Comparison of ENCODE assay signal across 8 cellular contexts in the genomic region with DNA sequence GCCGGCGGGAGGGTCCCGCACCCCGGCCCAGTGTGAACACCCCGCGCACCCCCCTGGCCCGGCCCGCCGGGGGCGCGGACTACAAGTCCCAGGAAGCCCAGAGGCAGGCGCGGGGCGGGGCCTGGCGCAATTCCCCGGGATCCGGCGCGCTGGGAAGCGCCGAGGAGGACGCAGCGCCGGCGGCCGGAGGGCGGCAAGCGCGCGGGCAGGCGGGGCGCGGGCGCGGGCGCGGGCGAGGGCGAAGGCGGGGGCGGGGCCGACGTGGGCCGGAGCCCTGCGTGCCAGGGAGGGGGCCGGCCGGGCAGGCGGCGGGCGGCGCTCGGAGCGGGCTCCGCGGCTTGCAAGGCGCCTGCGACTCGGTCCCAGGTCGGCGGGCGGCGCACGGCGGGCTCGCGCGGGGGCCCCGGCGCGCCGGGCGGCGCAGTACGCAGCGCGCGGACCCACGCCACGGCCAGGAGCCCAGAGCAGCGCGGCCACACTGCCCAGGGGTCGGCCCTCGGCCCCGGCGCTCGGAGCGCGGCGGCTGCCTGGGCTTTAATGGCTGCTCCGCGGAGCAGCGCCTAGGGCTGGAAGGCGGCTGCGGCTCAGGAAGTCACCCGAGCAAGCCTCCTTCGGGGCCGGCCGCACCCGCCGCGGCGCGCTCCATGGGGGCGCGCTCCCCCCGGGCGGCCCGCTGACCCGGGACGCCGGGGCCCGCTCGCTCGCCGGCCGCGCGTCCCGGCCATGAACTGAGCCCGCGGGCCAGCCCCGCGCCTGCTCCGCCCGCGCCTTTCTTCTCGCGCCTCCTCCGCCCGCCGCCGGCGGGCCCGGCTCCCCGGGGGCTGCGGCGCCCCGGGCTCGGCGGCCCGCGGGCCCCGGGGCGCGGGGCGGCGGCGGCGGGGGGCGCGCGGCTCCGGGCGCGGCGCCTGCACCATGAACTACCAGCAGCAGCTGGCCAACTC. TPM values are rescaled to one million over a fixed set of nuclear protein-coding genes. Genes with fewer than 3 reads are reported as not detected.
A peak's percentile ranks its signal among the peaks of the same experiment; 100 is the strongest.
DNase-seq lines count a peak whose midpoint lies in the region; ATAC-seq and TF ChIP-seq lines count a peak whose summit lies in the region.

A gene (plus strand): TSS at position 269 of the 941 bp plus-strand sequence.

- H3K9me3 Mint-ChIP-seq in WTC11, result peaks cover 15% of the 10 kb centered on the region

- DNase-seq in C1 segment of cervical spinal cord (lab: John Stamatoyannopoulos, UW) (peak; percentile 31 to 93 (median 82)), NCI-H2029 (lab: John Stamatoyannopoulos, UW) (peak; percentile 71), WTC11 (ENCODE audit: low spot score) (peak; percentile 87), esophagus muscularis mucosa (ENCODE audit: extremely low spot score) (peak; percentile 94), midbrain (lab: John Stamatoyannopoulos, UW) (peak; percentile 91), MV-4-11 (lab: John Stamatoyannopoulos, UW) (no peak)

- H3K36me3 Mint-ChIP-seq in WTC11, result no peaks in the 10 kb centered on the region

- H3K4me3 ChIP-seq in esophagus muscularis mucosa (peak within 1 kb of the TSS; percentile 75 to 87 (median 80)), thymus (ENCODE audit: low read length) (peak within 1 kb of the TSS; percentile 43)

- no peak for TF ChIP-seq CTCF in WTC11 (IDR thresholded peaks at IDR 0.05)
- no peak for TF ChIP-seq CTCF in esophagus muscularis mucosa (IDR thresholded peaks at IDR 0.05)

- H3K27me3 ChIP-seq in esophagus muscularis mucosa (no peaks in the 10 kb centered on the region), thymus (ENCODE audit: control insufficient read depth, insufficient read depth) (peaks cover 50% of the 10 kb centered on the region)

- peaks cover 44% of the 10 kb centered on the region for H3K4me1 Mint-ChIP-seq in WTC11

- WGBS in esophagus muscularis mucosa, result 0% methylated on average over 3 of the region's 156 CpGs
- 1% methylated on average over 156 of the region's 156 CpGs for WGBS in thymus

- no peak for TF ChIP-seq POLR2A in esophagus muscularis mucosa (IDR thresholded peaks at IDR 0.05; ENCODE audit: low read depth)

- H3K4me3 Mint-ChIP-seq in WTC11, result peak within 1 kb of the TSS; percentile 97

- peak; percentile 68 for ATAC-seq in GM21381 (IDR thresholded peaks at IDR 0.05; ENCODE audit: unreplicated experiment)
- ATAC-seq in WTC11, result peak; percentile 84

- no peak within 1 kb of the TSS for H3K27ac Mint-ChIP-seq in WTC11

- H3K4me1 ChIP-seq in esophagus muscularis mucosa (peaks cover 22 to 41% (median 35%) of the 10 kb centered on the region in 4 donors), thymus (ENCODE audit: control insufficient read depth, insufficient read depth, low read length) (no peaks in the 10 kb centered on the region)

- H3K9me3 ChIP-seq in esophagus muscularis mucosa (peaks cover 0 to 7% (median 0%) of the 10 kb centered on the region in 4 donors), thymus (ENCODE audit: control insufficient read depth) (no peaks in the 10 kb centered on the region)

- intact Hi-C loops in esophagus muscularis mucosa (cut with DNase I), result loop anchor here (10.0 kb wide), 1 partner anchor 181 kb away; no protein-coding TSS in a partner anchor

- CTCF ChIA-PET in WTC11 (lab: Charles Lee), result no interaction called here

- peaks cover 31% of the 10 kb centered on the region for H3K27me3 Mint-ChIP-seq in WTC11 (ENCODE audit: low read depth)

- TF ChIP-seq EP300 in esophagus muscularis mucosa (IDR thresholded peaks at IDR 0.05), result no peak

- H3K27ac ChIP-seq in esophagus muscularis mucosa (replicated peaks in 1 of 4) (peak within 1 kb of the TSS; percentile 83 to 90 (median 87)), thymus (ENCODE audit: low read depth) (no peak within 1 kb of the TSS)

- H3K36me3 ChIP-seq in esophagus muscularis mucosa (no peaks in the 10 kb centered on the region), thymus (ENCODE audit: control insufficient read depth, insufficient read depth) (no peaks in the 10 kb centered on the region)

- POLR2A ChIA-PET in WTC11 (lab: Charles Lee), result no interaction called here

TF ChIP-seq in WTC11, 78 proteins besides CTCF, POLR2A, EP300 and RAD21:
- TF ChIP-seq, protein P1, sequence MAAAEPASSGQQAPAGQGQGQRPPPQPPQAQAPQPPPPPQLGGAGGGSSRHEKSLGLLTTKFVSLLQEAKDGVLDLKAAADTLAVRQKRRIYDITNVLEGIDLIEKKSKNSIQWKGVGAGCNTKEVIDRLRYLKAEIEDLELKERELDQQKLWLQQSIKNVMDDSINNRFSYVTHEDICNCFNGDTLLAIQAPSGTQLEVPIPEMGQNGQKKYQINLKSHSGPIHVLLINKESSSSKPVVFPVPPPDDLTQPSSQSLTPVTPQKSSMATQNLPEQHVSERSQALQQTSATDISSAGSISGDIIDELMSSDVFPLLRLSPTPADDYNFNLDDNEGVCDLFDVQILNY (CRISPR knock-in tag; IDR thresholded peaks at IDR 0.05), result 0 out of 2 replicates have a peak, but pooled peaks have one; percentile 48
- TF ChIP-seq SP1 (CRISPR knock-in tag; conservative IDR thresholded peaks at IDR 0.05), result peak; percentile 80
- TF ChIP-seq, protein P2, sequence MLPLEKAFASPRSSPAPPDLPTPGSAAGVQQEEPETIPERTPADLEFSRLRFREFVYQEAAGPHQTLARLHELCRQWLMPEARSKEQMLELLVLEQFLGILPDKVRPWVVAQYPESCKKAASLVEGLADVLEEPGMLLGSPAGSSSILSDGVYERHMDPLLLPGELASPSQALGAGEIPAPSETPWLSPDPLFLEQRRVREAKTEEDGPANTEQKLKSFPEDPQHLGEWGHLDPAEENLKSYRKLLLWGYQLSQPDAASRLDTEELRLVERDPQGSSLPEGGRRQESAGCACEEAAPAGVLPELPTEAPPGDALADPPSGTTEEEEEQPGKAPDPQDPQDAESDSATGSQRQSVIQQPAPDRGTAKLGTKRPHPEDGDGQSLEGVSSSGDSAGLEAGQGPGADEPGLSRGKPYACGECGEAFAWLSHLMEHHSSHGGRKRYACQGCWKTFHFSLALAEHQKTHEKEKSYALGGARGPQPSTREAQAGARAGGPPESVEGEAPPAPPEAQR (CRISPR knock-in tag; IDR thresholded peaks at IDR 0.05), result no peak

RNA-seq across cellular contexts. Expression of the gene that starts here (rescaled TPM):
- 46.2 to 49.3 TPM (median 49.1 TPM) in 3 replicates for total RNA-seq in WTC11 (2021)
- total RNA-seq in esophagus muscularis mucosa, result 10 to 100 TPM; 37.9 to 62.4 (median 47.2) TPM
- polyA plus RNA-seq in thymus, result 3.0 TPM
